In the genomic region with DNA sequence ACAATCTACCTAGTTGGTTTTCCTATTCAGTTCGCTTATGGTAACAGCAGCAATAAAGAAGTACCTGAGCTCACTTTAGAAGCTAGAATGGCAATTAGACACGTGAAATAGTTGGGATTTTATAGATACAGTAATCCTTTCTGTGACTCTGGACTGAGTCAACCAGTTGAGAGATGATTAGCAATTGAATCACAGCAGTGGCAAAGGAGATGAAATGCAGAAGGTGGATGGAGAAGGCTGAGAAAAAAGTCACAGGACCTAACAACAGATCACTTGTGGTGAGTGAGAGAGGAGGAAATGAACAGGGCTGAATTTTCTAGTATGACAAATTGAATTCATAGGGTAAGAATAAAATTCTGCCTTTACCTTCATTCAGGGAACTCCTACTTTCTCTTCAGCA, we compare ENCODE assay signal across 22 cellular contexts.
DNase-seq lines count a peak whose midpoint lies in the region; ATAC-seq, FAIRE-seq and TF ChIP-seq lines count a peak whose summit lies in the region.
"Had no signal": no experiment of that assay in that cellular context is flagged by ENCODE, and none has a peak within 500 bp of the region (broad histone marks: within the 10 kb centered on the region; RNA-seq: fewer than 3 reads in every experiment).

No MANE protein-coding gene starts in this region.

- H4K20me1 ChIP-seq in keratinocyte (ENCODE audit: control insufficient read depth, extremely low read depth, insufficient read depth, low read length): no peaks in the 10 kb centered on the region

- no peaks in the 10 kb centered on the region for H3K27me3 Mint-ChIP-seq in endothelial cell (ENCODE audit: unreplicated experiment)
- H3K27me3 Mint-ChIP-seq: central memory CD8-positive, alpha-beta T cell; stimulated activated naive CD8-positive, alpha-beta T cell treated with anti-CD3 and anti-CD28 coated beads, Interleukin-15, Interleukin-2, amounts not matched to agents 100 ng/mL and 50 ng/mL, for 24 hours had no signal

- peaks cover 10% of the 10 kb centered on the region for H3K4me1 ChIP-seq in keratinocyte (ENCODE audit: control insufficient read depth, extremely low read depth, insufficient read depth, low read length)
- H3K4me1 ChIP-seq: esophagus muscularis mucosa, left lung had no signal

- no peak for ATAC-seq in GM19328 (IDR thresholded peaks at IDR 0.05; ENCODE audit: unreplicated experiment)
- ATAC-seq: activated T-cell treated with anti-CD3 and anti-CD28 coated beads, Interleukin-2, amount 50 U/mL, for 4 hours; K562; left lung; natural killer cell; right cardiac atrium had no signal

- FAIRE-seq in RCC 7860 (lab: Jason Lieb, UNC): peak; percentile 76
- no peak for FAIRE-seq in keratinocyte (lab: Jason Lieb, UNC)
- FAIRE-seq: K562 had no signal

- H3K9ac ChIP-seq in keratinocyte (ENCODE audit: control insufficient read depth, extremely low read depth, insufficient read depth, low read length): no peak overlapping the region

- in situ Hi-C loops in ACHN (cut with HindIII; ENCODE audit: low pct_ligation_motif_present, low pct_unique_long_range_greater_than_20kb, low sequenced_read_pairs): no loop called here

- DNase-seq in ACHN (peak; percentile 49), RCC 7860 (ENCODE audit: low spot score) (peak; percentile 56), endothelial cell (ENCODE audit: low spot score) (no peak), keratinocyte (ENCODE audit: low read depth, low spot score) (peak; percentile 23), NCI-H510A (lab: John Stamatoyannopoulos, UW) (no peak), SKM-1 (lab: John Stamatoyannopoulos, UW; ENCODE audit: unreplicated experiment) (no peak), NCI-H526 treated with DMSO at 0.1 percent for 48 hours (lab: John Stamatoyannopoulos, UW) (no peak)
- DNase-seq: activated CD4-positive, alpha-beta T cell treated with anti-CD3 and anti-CD28 coated beads for 1 hour; activated naive CD4-positive, alpha-beta T cell; activated T-cell treated with anti-CD3 and anti-CD28 coated beads, Interleukin-2, amount 50 U/mL, for 4 hours; C1 segment of cervical spinal cord; Calu3; left lung; natural killer cell; right cardiac atrium; trophoblast cell had no signal

- no peaks in the 10 kb centered on the region for H3K27me3 ChIP-seq in keratinocyte (ENCODE audit: control insufficient read depth, extremely low read depth, insufficient read depth, low read length)
- H3K27me3 ChIP-seq: esophagus muscularis mucosa, left lung had no signal

- H3K4me1 Mint-ChIP-seq in endothelial cell (ENCODE audit: unreplicated experiment): peaks cover 5% of the 10 kb centered on the region
- H3K4me1 Mint-ChIP-seq: central memory CD8-positive, alpha-beta T cell; mesothelial cell of epicardium; natural killer cell had no signal

- H2AFZ ChIP-seq in keratinocyte (ENCODE audit: control insufficient read depth, low read length): no peak overlapping the region

- no peaks in the 10 kb centered on the region for H3K79me2 ChIP-seq in keratinocyte (ENCODE audit: control insufficient read depth, insufficient read depth, low read length)

- H3K4me3 Mint-ChIP-seq in endothelial cell (ENCODE audit: unreplicated experiment): no peak overlapping the region
- H3K4me3 Mint-ChIP-seq: activated T-cell treated with anti-CD3 and anti-CD28 coated beads, Interleukin-2, amount 50 U/mL, for 4 hours; central memory CD8-positive, alpha-beta T cell; mesothelial cell of epicardium; natural killer cell; stimulated activated naive CD8-positive, alpha-beta T cell treated with anti-CD3 and anti-CD28 coated beads, Interleukin-15, Interleukin-2, amounts not matched to agents 100 ng/mL and 50 ng/mL, for 24 hours had no signal

- H3K9me3 ChIP-seq in keratinocyte (ENCODE audit: control insufficient read depth, low read depth, low read length): no peaks in the 10 kb centered on the region
- H3K9me3 ChIP-seq: left lung had no signal

- H3K36me3 ChIP-seq in keratinocyte (ENCODE audit: control insufficient read depth in 2 of 2, extremely low read depth in 1 of 2, insufficient read depth in 2 of 2, low read length in 2 of 2): no peaks in the 10 kb centered on the region
- H3K36me3 ChIP-seq: esophagus muscularis mucosa, left lung had no signal

- H3K9me1 ChIP-seq in keratinocyte (ENCODE audit: control insufficient read depth, extremely low read depth, insufficient read depth, low read length): no peaks in the 10 kb centered on the region

- no peak overlapping the region for H3K4me3 ChIP-seq in keratinocyte (ENCODE audit: control insufficient read depth in 2 of 3, extremely low read depth in 1 of 3, insufficient read depth in 2 of 3, low read depth in 1 of 3, low read length in 3 of 3)
- H3K4me3 ChIP-seq: esophagus muscularis mucosa, K562, left lung had no signal

- dilution Hi-C loops in keratinocyte (cut with MboI; ENCODE audit: extremely low pct_ligation_motif_present, low sequenced_read_pairs): no loop called here

- H3K36me3 Mint-ChIP-seq in endothelial cell (ENCODE audit: low read depth, unreplicated experiment): no peaks in the 10 kb centered on the region
- H3K36me3 Mint-ChIP-seq: mesothelial cell of epicardium, natural killer cell had no signal

- peak overlapping the region; percentile 67 for H3K27ac Mint-ChIP-seq in endothelial cell (ENCODE audit: unreplicated experiment)
- H3K27ac Mint-ChIP-seq: mesothelial cell of epicardium; natural killer cell; stimulated activated naive CD8-positive, alpha-beta T cell treated with anti-CD3 and anti-CD28 coated beads, Interleukin-15, Interleukin-2, amounts not matched to agents 100 ng/mL and 50 ng/mL, for 24 hours had no signal

- peak overlapping the region; percentile 37 for H3K27ac ChIP-seq in keratinocyte (ENCODE audit: control insufficient read depth, insufficient read depth, low read length)
- H3K27ac ChIP-seq: esophagus muscularis mucosa, left lung had no signal

- no peak overlapping the region for H3K4me2 ChIP-seq in keratinocyte (ENCODE audit: control insufficient read depth, extremely low read depth, insufficient read depth, low read depth, low read length)

- TF ChIP-seq CTCF in endothelial cell (IDR thresholded peaks at IDR 0.05; ENCODE audit: unreplicated experiment): no peak
- no peak for TF ChIP-seq CTCF in keratinocyte (optimal IDR thresholded peaks at IDR 0.05 in 1 of 3, IDR thresholded peaks at IDR 0.05 in 1 of 3, conservative IDR thresholded peaks at IDR 0.05 in 1 of 3; ENCODE audit: extremely low read depth in 1 of 3, insufficient read depth in 2 of 3, low read length in 3 of 3)

- no peaks in the 10 kb centered on the region for H3K9me3 Mint-ChIP-seq in endothelial cell (ENCODE audit: unreplicated experiment)

Comparison
In these comparisons a context has a peak if more than half of its experiments do, and no peak if none do; other contexts are left out.
1. DNase-seq: peak in ACHN (single experiment), RCC 7860 (single experiment) and keratinocyte (single experiment); none in endothelial cell (single experiment), NCI-H510A (single experiment), SKM-1 (single experiment) and NCI-H526 treated with DMSO at 0.1 percent for 48 hours (single experiment).